14 cellular contexts compared by ENCODE assay signal in genomic region chr6:31899882-31900722, GRCh38. TPM values are rescaled to one million over a fixed set of nuclear protein-coding genes. Genes with fewer than 3 reads are reported as not detected.
DNase-seq lines count a peak whose midpoint lies in the region; ATAC-seq, FAIRE-seq and TF ChIP-seq lines count a peak whose summit lies in the region.
"Had no signal": no experiment of that assay in that cellular context is flagged by ENCODE, and none has a peak within 500 bp of the region (broad histone marks: within the 10 kb centered on the region; RNA-seq: fewer than 3 reads in every experiment).

No MANE protein-coding gene starts in this region.

- H3K79me2 ChIP-seq in HCT116 (ENCODE audit: insufficient read depth, low read length) = peaks cover 18% of the 10 kb centered on the region; the same call in 1 of the 2 replicates

- H3K36me3 ChIP-seq in HCT116 (ENCODE audit: control insufficient read depth in 1 of 2, insufficient read depth in 2 of 2, low read length in 2 of 2) = peaks cover under 1 to 10% of the 10 kb centered on the region in 2 experiments

- BruUV-seq in HCT116 (replicated peaks; lab: Mats Ljungman, UMichigan) = no TSS peak

- FAIRE-seq in GM12892 (lab: Jason Lieb, UNC) = no peak

- H3K4me1 ChIP-seq in HCT116 (ENCODE audit: control insufficient read depth in 1 of 2, insufficient read depth in 2 of 2, low read length in 2 of 2) = peaks cover 12 to 34% of the 10 kb centered on the region in 2 experiments

- H3K9me3 Mint-ChIP-seq in CD4-positive, alpha-beta T cell = no peaks in the 10 kb centered on the region
- H3K9me3 Mint-ChIP-seq in activated T-helper 17 cell treated with anti-CD3 and anti-CD28 coated beads, Interleukin-2, amount 50 U/mL, for 72 hours = no peaks in the 10 kb centered on the region
- H3K9me3 Mint-ChIP-seq in natural killer cell treated with Interleukin-12 subunit alpha and Interleukin-12 subunit beta and Interleukin-15 and Interleukin-18, amount 100 ng/mL, for 72 hours = no peaks in the 10 kb centered on the region

- no peak for ATAC-seq in CD4-positive, alpha-beta T cell (ENCODE audit: poor library complexity)
- ATAC-seq in HCT116 = no peak
- no peak for ATAC-seq in activated T-helper 17 cell treated with anti-CD3 and anti-CD28 coated beads, Interleukin-2, amount 50 U/mL, for 72 hours (replicated peaks)
- no peak for ATAC-seq in natural killer cell treated with Interleukin-12 subunit alpha and Interleukin-12 subunit beta and Interleukin-15 and Interleukin-18, amount 100 ng/mL, for 72 hours
- no peak for ATAC-seq in HG02588 (IDR thresholded peaks at IDR 0.05; ENCODE audit: unreplicated experiment)

- no peaks in the 10 kb centered on the region for H3K27me3 ChIP-seq in CD4-positive, alpha-beta T cell (ENCODE audit: control insufficient read depth, insufficient read depth, low read length)
- H3K27me3 ChIP-seq in HCT116 (ENCODE audit: insufficient read depth, low read length) = no peaks in the 10 kb centered on the region

- no peak overlapping the region for H3K4me3 ChIP-seq in HCT116 (replicated peaks in 1 of 2; ENCODE audit: low read depth in 1 of 2, low read length in 2 of 2)

- RAD21 ChIA-PET in HCT116 (lab: Charles Lee; ENCODE audit: low non-redundant PET in 1 of 2, low total read pairs in 2 of 2, uncharacterized antibody in 2 of 2, unreplicated experiment in 2 of 2) = no interaction called here

- no peaks in the 10 kb centered on the region for H3K9me2 ChIP-seq in HCT116 (ENCODE audit: insufficient read depth)

- H3K27me3 Mint-ChIP-seq in CD4-positive, alpha-beta T cell = no peaks in the 10 kb centered on the region
- no peaks in the 10 kb centered on the region for H3K27me3 Mint-ChIP-seq in activated T-helper 17 cell treated with anti-CD3 and anti-CD28 coated beads, Interleukin-2, amount 50 U/mL, for 72 hours
- H3K27me3 Mint-ChIP-seq in natural killer cell treated with Interleukin-12 subunit alpha and Interleukin-12 subunit beta and Interleukin-15 and Interleukin-18, amount 100 ng/mL, for 72 hours = no peaks in the 10 kb centered on the region

- H3K4me2 ChIP-seq in HCT116 (ENCODE audit: low read length) = no peak overlapping the region

- H3K27ac ChIP-seq in CD4-positive, alpha-beta T cell (ENCODE audit: low read depth, low read length) = no peak overlapping the region
- peak overlapping the region; percentile 23; the same call in 1 of the 2 replicates for H3K27ac ChIP-seq in HCT116 (ENCODE audit: low read depth, low read length)
- H3K27ac ChIP-seq: epithelial cell of prostate had no signal

- CTCF ChIA-PET in CD4-positive, alpha-beta T cell (lab: Charles Lee) = no interaction called here
- CTCF ChIA-PET in HCT116 (lab: Charles Lee) = no interaction called here

- DNase-seq in CD4-positive, alpha-beta T cell = no peak
- DNase-seq in HCT116 (ENCODE audit: low read depth, low spot score) = no peak
- no peak for DNase-seq in natural killer cell treated with Interleukin-12 subunit alpha and Interleukin-12 subunit beta and Interleukin-15 and Interleukin-18, amount 100 ng/mL, for 72 hours (ENCODE audit: low spot score)
- DNase-seq in NCI-H1048 (lab: John Stamatoyannopoulos, UW) = no peak
- no peak for DNase-seq in globus pallidus (ENCODE audit: low spot score)
- DNase-seq in GM12892 (ENCODE audit: insufficient read length) = no peak
- DNase-seq: NCI-H2107; stimulated activated CD4-positive, alpha-beta T cell treated with anti-CD3 and anti-CD28 coated beads, Interleukin-4, amount 100 ng/mL, for 1 hour; T-helper 9 cell had no signal

- TF ChIP-seq RAD21 in HCT116 (IDR thresholded peaks at IDR 0.05; ENCODE audit: low read depth) = no peak

- peaks cover 46% of the 10 kb centered on the region for H3K4me1 Mint-ChIP-seq in CD4-positive, alpha-beta T cell (ENCODE audit: low read depth)
- H3K4me1 Mint-ChIP-seq in activated T-helper 17 cell treated with anti-CD3 and anti-CD28 coated beads, Interleukin-2, amount 50 U/mL, for 72 hours = peaks cover 31% of the 10 kb centered on the region
- peaks cover 39 to 44% of the 10 kb centered on the region in 2 donors for H3K4me1 Mint-ChIP-seq in natural killer cell treated with Interleukin-12 subunit alpha and Interleukin-12 subunit beta and Interleukin-15 and Interleukin-18, amount 100 ng/mL, for 72 hours (ENCODE audit: low read depth in 2 of 2)

- intact Hi-C loops in CD4-positive, alpha-beta T cell (cut with DNase I, micrococcal nuclease) = loop anchor here (2.0 to 5.0 kb wide), 5 partner anchors 37 to 1372 kb away; partner anchors contain the start of genes ATP6V1G2 (in 1 of the 2), GPSM3 (in 1 of the 2), NELFE (in 1 of the 2) and NEU1 (in 1 of the 2)
- intact Hi-C loops in HCT116 (cut with micrococcal nuclease) = loop anchor here (5.0 kb wide), 1 partner anchor 233 kb away; the partner anchor contains the start of genes CSNK2B and LY6G5B

- H3K27ac Mint-ChIP-seq in CD4-positive, alpha-beta T cell = peak overlapping the region; percentile 98
- no peak overlapping the region for H3K27ac Mint-ChIP-seq in activated T-helper 17 cell treated with anti-CD3 and anti-CD28 coated beads, Interleukin-2, amount 50 U/mL, for 72 hours
- peak overlapping the region; percentile 21 to 81 for H3K27ac Mint-ChIP-seq in natural killer cell treated with Interleukin-12 subunit alpha and Interleukin-12 subunit beta and Interleukin-15 and Interleukin-18, amount 100 ng/mL, for 72 hours

- POLR2A ChIA-PET in CD4-positive, alpha-beta T cell (lab: Charles Lee) = no interaction called here
- POLR2A ChIA-PET in HCT116 (lab: Charles Lee) = no interaction called here

- H3K36me3 Mint-ChIP-seq in CD4-positive, alpha-beta T cell (ENCODE audit: low read depth) = peaks cover 27% of the 10 kb centered on the region
- peaks cover 37% of the 10 kb centered on the region for H3K36me3 Mint-ChIP-seq in activated T-helper 17 cell treated with anti-CD3 and anti-CD28 coated beads, Interleukin-2, amount 50 U/mL, for 72 hours (ENCODE audit: low read depth)
- H3K36me3 Mint-ChIP-seq in natural killer cell treated with Interleukin-12 subunit alpha and Interleukin-12 subunit beta and Interleukin-15 and Interleukin-18, amount 100 ng/mL, for 72 hours = no peaks in the 10 kb centered on the region

- TF ChIP-seq POLR2A in HCT116 (IDR thresholded peaks at IDR 0.05; ENCODE audit: borderline replicate concordance, extremely low read depth, insufficient read depth, insufficient read length) (no peak), GM12892 (IDR thresholded peaks at IDR 0.05; ENCODE audit: low read depth, low read length) (no peak)

- H3K9me3 ChIP-seq in CD4-positive, alpha-beta T cell (ENCODE audit: control insufficient read depth, low read length) = no peaks in the 10 kb centered on the region
- H3K9me3 ChIP-seq in HCT116 (ENCODE audit: control insufficient read depth in 1 of 2, insufficient read depth in 1 of 2, low read depth in 1 of 2, low read length in 2 of 2) = no peaks in the 10 kb centered on the region

- H2AFZ ChIP-seq in HCT116 (ENCODE audit: low read depth, low read length, poor library complexity, severe bottlenecking) = no peak overlapping the region

- no peak for TF ChIP-seq CTCF in CD4-positive, alpha-beta T cell (IDR thresholded peaks at IDR 0.05)
- no peak for TF ChIP-seq CTCF in HCT116 (IDR thresholded peaks at IDR 0.05 in 2 of 3, conservative IDR thresholded peaks at IDR 0.05 in 1 of 3; ENCODE audit: borderline replicate concordance in 1 of 3, insufficient read depth in 1 of 3, low read depth in 2 of 3, low read length in 2 of 3)

- no peaks in the 10 kb centered on the region for H4K20me1 ChIP-seq in HCT116 (ENCODE audit: insufficient read depth)

- H3K9ac ChIP-seq in HCT116 (ENCODE audit: low read length) = no peak overlapping the region

- peak overlapping the region; percentile 86 for H3K4me3 Mint-ChIP-seq in CD4-positive, alpha-beta T cell
- H3K4me3 Mint-ChIP-seq in activated T-helper 17 cell treated with anti-CD3 and anti-CD28 coated beads, Interleukin-2, amount 50 U/mL, for 72 hours = peak overlapping the region; percentile 93
- peak overlapping the region; percentile 95 for H3K4me3 Mint-ChIP-seq in natural killer cell treated with Interleukin-12 subunit alpha and Interleukin-12 subunit beta and Interleukin-15 and Interleukin-18, amount 100 ng/mL, for 72 hours

RNA-seq across cellular contexts. Expression of gene ZBTB12, which starts 1.8 kb away (rescaled TPM):
- total RNA-seq in CD4-positive, alpha-beta T cell = under 1 TPM; 0.28 to 0.33 TPM
- total RNA-seq in HCT116 (2021; ENCODE audit: unreplicated experiment) = 10.3 TPM
- polyA plus RNA-seq in HCT116 (2012) = 8.9 and 10.3 TPM in 2 replicates
- total RNA-seq in activated T-helper 17 cell treated with anti-CD3 and anti-CD28 coated beads, Interleukin-2, amount 50 U/mL, for 72 hours = 1 to 10 TPM; 1.6 to 3.0 TPM
- total RNA-seq in natural killer cell treated with Interleukin-12 subunit alpha and Interleukin-12 subunit beta and Interleukin-15 and Interleukin-18, amount 100 ng/mL, for 72 hours = 1 to 10 TPM; 1.4 to 2.9 TPM
- polyA plus RNA-seq in GM12892 (2012; ENCODE audit: missing spikeins) = 2.1 TPM

RNA-seq across cellular contexts. Expression of gene EHMT2, which starts 2.6 kb away (rescaled TPM):
- 10 to 100 TPM; 36.3 to 36.6 TPM for total RNA-seq in CD4-positive, alpha-beta T cell
- 84.0 TPM for total RNA-seq in HCT116 (2021; ENCODE audit: unreplicated experiment)
- polyA plus RNA-seq in HCT116 (2012) = 79.2 and 79.9 TPM in 2 replicates
- 10 to 100 TPM; 41.2 to 55.3 TPM for total RNA-seq in activated T-helper 17 cell treated with anti-CD3 and anti-CD28 coated beads, Interleukin-2, amount 50 U/mL, for 72 hours
- total RNA-seq in natural killer cell treated with Interleukin-12 subunit alpha and Interleukin-12 subunit beta and Interleukin-15 and Interleukin-18, amount 100 ng/mL, for 72 hours = 10 to 100 TPM; 34.4 to 69.1 TPM
- polyA plus RNA-seq in GM12892 (2012; ENCODE audit: missing spikeins) = 31.3 TPM

RNA-seq across cellular contexts. Expression of gene SLC44A4, which starts 21.3 kb away (rescaled TPM):
- under 1 TPM in 1 of 2 experiments, not detected in 1; 0.20 TPM for total RNA-seq in CD4-positive, alpha-beta T cell
- total RNA-seq in HCT116 (2021; ENCODE audit: unreplicated experiment) = 0.74 TPM
- 0.07 and 0.22 TPM in 2 replicates for polyA plus RNA-seq in HCT116 (2012)
- total RNA-seq in activated T-helper 17 cell treated with anti-CD3 and anti-CD28 coated beads, Interleukin-2, amount 50 U/mL, for 72 hours = under 1 TPM in 1 of 2 donors, not detected in 1; 0.39 TPM
- total RNA-seq in natural killer cell treated with Interleukin-12 subunit alpha and Interleukin-12 subunit beta and Interleukin-15 and Interleukin-18, amount 100 ng/mL, for 72 hours = not detected
- polyA plus RNA-seq in GM12892 (2012; ENCODE audit: missing spikeins) = not detected
- total RNA-seq: cardiac septum had no signal

RNA-seq across cellular contexts. Expression of gene C2, which starts 27.4 kb away (rescaled TPM):
- 1 to 10 TPM; 1.4 to 2.3 TPM for total RNA-seq in CD4-positive, alpha-beta T cell
- 3.1 TPM for total RNA-seq in HCT116 (2021; ENCODE audit: unreplicated experiment)
- polyA plus RNA-seq in HCT116 (2012) = 0.62 and 0.78 TPM in 2 replicates
- 1 to 10 TPM in 1 of 2 donors, under 1 TPM in 1; 0.58 to 4.7 TPM for total RNA-seq in activated T-helper 17 cell treated with anti-CD3 and anti-CD28 coated beads, Interleukin-2, amount 50 U/mL, for 72 hours
- total RNA-seq in natural killer cell treated with Interleukin-12 subunit alpha and Interleukin-12 subunit beta and Interleukin-15 and Interleukin-18, amount 100 ng/mL, for 72 hours = under 1 TPM in 1 of 2 donors, not detected in 1; 0.92 TPM
- polyA plus RNA-seq in GM12892 (2012; ENCODE audit: missing spikeins) = not detected
- total RNA-seq: pulmonary artery endothelial cell had no signal

RNA-seq across cellular contexts. Expression of gene NEU1, which starts 37.5 kb away (rescaled TPM):
- total RNA-seq in CD4-positive, alpha-beta T cell = 10 to 100 TPM; 19.7 to 21.1 TPM
- total RNA-seq in HCT116 (2021; ENCODE audit: unreplicated experiment) = 15.1 TPM
- polyA plus RNA-seq in HCT116 (2012) = 21.8 and 23.0 TPM in 2 replicates
- 10 to 100 TPM; 19.3 to 22.3 TPM for total RNA-seq in activated T-helper 17 cell treated with anti-CD3 and anti-CD28 coated beads, Interleukin-2, amount 50 U/mL, for 72 hours
- 10 to 100 TPM; 37.2 to 46.6 TPM for total RNA-seq in natural killer cell treated with Interleukin-12 subunit alpha and Interleukin-12 subunit beta and Interleukin-15 and Interleukin-18, amount 100 ng/mL, for 72 hours
- 15.0 TPM for polyA plus RNA-seq in GM12892 (2012; ENCODE audit: missing spikeins)
